In genomic region chr3:51388286-51389029, GRCh38 we compare ENCODE assay signal across 1 cellular context.
TF ChIP-seq lines count a peak whose summit lies in the region.

No MANE protein-coding gene starts in this region.

TF ChIP-seq in IMR-90, 13 proteins besides CTCF, POLR2A, EP300 and RAD21 (continued from another document):
- TF ChIP-seq ELK1 (IDR thresholded peaks at IDR 0.05; ENCODE audit: borderline replicate concordance, low read depth, low read length), result no peak
- no peak for TF ChIP-seq CHD1 (IDR thresholded peaks at IDR 0.05; ENCODE audit: low read depth, low read length)
- TF ChIP-seq NFE2L2 (IDR thresholded peaks at IDR 0.05; ENCODE audit: low read depth, low read length), result no peak
- TF ChIP-seq FOS (IDR thresholded peaks at IDR 0.05; ENCODE audit: low read depth, low read length), result no peak
TF ChIP-seq in IMR-90: peak in this region for 0.
